11 cellular contexts compared by ENCODE assay signal in genomic region chr2:130019402-130019801, GRCh38. TPM values are rescaled to one million over a fixed set of nuclear protein-coding genes. Genes with fewer than 3 reads are reported as not detected.
"Had no signal": no experiment of that assay in that cellular context is flagged by ENCODE, and none has a peak within 500 bp of the region (broad histone marks: within the 10 kb centered on the region; RNA-seq: fewer than 3 reads in every experiment).

No MANE protein-coding gene starts in this region.

- H3K4me3 ChIP-seq: GM23248, GM23338, HAP-1 had no signal

- FAIRE-seq: H54 had no signal

- H3K4me1 ChIP-seq: HAP-1 had no signal

- H3K4me1 Mint-ChIP-seq: GM23338 had no signal

- DNase-seq: GM23248, GOT3, H7, H9, HCEC 1CT, HFFc6 had no signal

- ATAC-seq: GM23338, HCT116 had no signal

- H3K9ac ChIP-seq: GM23248 had no signal

- H3K4me3 Mint-ChIP-seq: GM23338, H9, HFFc6 had no signal

- H3K9me3 ChIP-seq: HAP-1 had no signal

- H3K27ac ChIP-seq: GM23248 had no signal

- H3K27ac Mint-ChIP-seq: GM23338, H9, HFFc6 had no signal

- H3K36me3 ChIP-seq: HAP-1 had no signal

- H3K4me2 ChIP-seq: GM23338 had no signal

- H2AFZ ChIP-seq: GM23248, GM23338 had no signal

RNA-seq across cellular contexts. Expression of gene RAB6C, which starts 39.9 kb away (rescaled TPM):
- total RNA-seq: GM23248, GM23338, H4, H7, H9, HFFc6 had no signal
- polyA plus RNA-seq: GM23248, GM23338 had no signal
